Comparison of ENCODE assay signal across 16 cellular contexts in the genomic region with DNA sequence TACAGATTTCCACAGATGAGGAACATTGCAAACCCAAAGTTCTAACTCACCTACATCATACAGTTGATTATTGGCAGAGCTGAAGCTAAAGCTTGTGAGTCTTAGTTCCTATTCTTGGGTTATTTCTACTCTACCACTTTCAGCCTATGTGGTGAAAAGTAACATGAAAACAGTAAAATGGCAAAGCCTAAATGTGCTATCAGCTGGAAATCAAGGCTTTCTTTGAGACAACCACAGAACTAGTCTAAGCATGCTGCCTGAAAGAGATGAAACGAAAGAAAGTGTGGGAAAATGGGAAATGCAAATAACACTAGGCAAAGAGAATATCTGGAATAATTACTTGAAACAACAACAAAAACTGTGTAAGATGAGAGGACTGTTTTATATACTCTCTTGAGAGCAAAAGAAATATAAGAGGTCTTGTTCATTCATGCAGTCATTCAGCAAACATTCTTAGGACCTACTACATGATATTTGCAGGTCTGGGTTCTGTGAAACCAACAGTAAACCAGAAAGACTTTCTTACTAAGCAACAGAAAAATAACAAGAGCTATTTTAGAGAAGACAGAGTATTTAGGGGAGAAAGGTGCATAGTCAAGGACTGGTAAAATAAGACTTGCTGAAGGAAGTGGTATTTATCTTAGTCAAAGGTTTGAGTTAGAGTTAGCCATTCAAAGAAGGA.
DNase-seq lines count a peak whose midpoint lies in the region; ATAC-seq, FAIRE-seq and TF ChIP-seq lines count a peak whose summit lies in the region.
"Had no signal": no experiment of that assay in that cellular context is flagged by ENCODE, and none has a peak within 500 bp of the region (broad histone marks: within the 10 kb centered on the region; RNA-seq: fewer than 3 reads in every experiment).

No MANE protein-coding gene starts in this region.

- no peaks in the 10 kb centered on the region for H3K9me3 ChIP-seq in small intestine (ENCODE audit: control insufficient read depth, low read depth)
- H3K9me3 ChIP-seq: colonic mucosa, uterus had no signal

- 67 to 83% (median 81%) methylated on average over 1 of the region's 1 CpG for WGBS in small intestine, 3 donors

- FAIRE-seq in small intestine (lab: Jason Lieb, UNC): no peak
- FAIRE-seq: D721Med had no signal

- H3K36me3 ChIP-seq in small intestine (ENCODE audit: control insufficient read depth in 2 of 2, insufficient read depth in 2 of 2, low read length in 2 of 2): no peaks in the 10 kb centered on the region
- H3K36me3 ChIP-seq: colonic mucosa, uterus had no signal

- H3K27ac ChIP-seq in small intestine (ENCODE audit: low read depth in 1 of 2, low read length in 1 of 2): no peak overlapping the region
- H3K27ac ChIP-seq: colonic mucosa, SK-N-MC, uterus had no signal

- ATAC-seq in GM19452 (IDR thresholded peaks at IDR 0.05; ENCODE audit: unreplicated experiment) (peak; percentile 86), HG02759 (IDR thresholded peaks at IDR 0.05; ENCODE audit: unreplicated experiment) (peak; percentile 43), HG03354 (IDR thresholded peaks at IDR 0.05; ENCODE audit: poor library complexity, severe bottlenecking, unreplicated experiment) (peak; percentile 72), HG03439 (IDR thresholded peaks at IDR 0.05; ENCODE audit: unreplicated experiment) (no peak)

- no peak overlapping the region for H3K4me3 ChIP-seq in GM12864 (ENCODE audit: low read depth, low read length)
- no peak overlapping the region for H3K4me3 ChIP-seq in small intestine (ENCODE audit: low read depth in 1 of 2, low read length in 2 of 2)
- H3K4me3 ChIP-seq: colonic mucosa, SK-N-MC, uterus had no signal

- peak; percentile 10 for DNase-seq in GM12864 (ENCODE audit: low read depth)
- no peak for DNase-seq in GM13976 (ENCODE audit: low spot score)
- no peak for DNase-seq in small intestine
- no peak for DNase-seq in NCI-H1048 (lab: John Stamatoyannopoulos, UW)
- DNase-seq: activated CD8-positive, alpha-beta memory T cell treated with anti-CD3 and anti-CD28 coated beads, Interleukin-2, amount 50 U/mL, for 48 hours; activated naive CD8-positive, alpha-beta T cell treated with anti-CD3 and anti-CD28 coated beads for 36 hours; colonic mucosa; H9; NCI-H1930; uterus had no signal

- no peak for TF ChIP-seq CTCF in GM12864 (IDR thresholded peaks at IDR 0.05; ENCODE audit: low read depth, low read length, missing control alignments)
- no peak for TF ChIP-seq CTCF in GM13976 (IDR thresholded peaks at IDR 0.05; ENCODE audit: borderline replicate concordance, control extremely low read depth, extremely low read depth, insufficient read depth, missing control alignments)

- in situ Hi-C loops in GM13976 (cut with MboI; ENCODE audit: low sequenced_read_pairs, unreplicated experiment): no loop called here

- H3K27me3 ChIP-seq in small intestine (ENCODE audit: control insufficient read depth in 2 of 2, insufficient read depth in 2 of 2, low read length in 2 of 2): no peaks in the 10 kb centered on the region
- H3K27me3 ChIP-seq: colonic mucosa, uterus had no signal

- no peaks in the 10 kb centered on the region for H3K4me1 ChIP-seq in small intestine (ENCODE audit: control insufficient read depth in 2 of 2, insufficient read depth in 1 of 2, low read depth in 1 of 2, low read length in 1 of 2)
- H3K4me1 ChIP-seq: colonic mucosa, uterus had no signal
